Comparison of ENCODE assay signal across 8 cellular contexts in the genomic region with DNA sequence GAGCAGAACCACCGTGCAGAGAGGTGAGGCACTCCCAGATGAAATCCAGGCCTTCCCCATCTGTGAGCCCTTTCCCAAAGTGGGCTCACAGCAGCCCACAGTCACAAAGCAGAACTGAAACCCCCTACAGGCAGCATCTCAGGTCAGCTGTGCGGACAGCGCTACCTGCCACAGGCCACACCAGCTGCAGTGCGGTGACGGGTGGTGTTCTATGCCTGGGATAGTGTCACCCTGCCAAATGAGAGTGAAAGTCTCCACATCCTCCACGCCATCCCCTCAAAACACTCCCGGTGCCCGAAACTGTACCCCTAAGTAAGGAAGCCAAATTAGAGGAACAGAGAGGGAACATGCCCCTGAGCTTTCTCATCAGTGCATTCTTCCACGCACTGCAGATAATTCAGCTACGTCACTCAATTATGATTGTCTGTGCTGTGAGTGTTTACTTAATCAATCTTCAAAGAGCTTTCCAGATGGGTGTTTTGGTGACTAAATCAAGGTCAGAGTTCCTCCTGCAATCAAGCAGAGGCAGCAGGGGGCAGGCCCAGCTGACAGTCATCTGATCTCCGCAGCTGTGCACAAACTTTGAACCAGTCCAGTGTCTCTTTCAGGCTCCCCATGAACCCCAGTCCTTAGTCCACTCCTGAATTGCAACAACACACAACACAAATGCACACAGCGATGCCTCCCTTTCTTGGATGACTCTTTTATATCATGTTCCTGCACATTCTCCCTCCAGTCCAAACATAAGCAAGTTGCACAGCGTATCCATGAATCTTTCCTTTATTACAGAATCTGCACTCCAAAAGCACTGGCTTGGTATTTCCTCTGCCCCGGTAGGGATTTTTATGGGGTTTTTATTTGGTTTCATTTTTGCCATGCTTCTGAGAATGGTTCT.
DNase-seq lines count a peak whose midpoint lies in the region; ATAC-seq, FAIRE-seq and TF ChIP-seq lines count a peak whose summit lies in the region.

No MANE protein-coding gene starts in this region.

- POLR2A ChIA-PET in A549 (lab: Yijun Ruan, JAX): interaction anchor here (0.7 to 3.8 kb wide), 7 partner anchors 9 to 367 kb away, joined by 3 to 33 read pairs (median 5); a partner anchor contains a TSS

- no peak for TF ChIP-seq CTCF in A549 (IDR thresholded peaks at IDR 0.05)

- H3K27ac ChIP-seq in A549: peak overlapping the region; percentile 94 to 95

- intact Hi-C loops in posterior vena cava (cut with DNase I): loop anchor here (5.0 to 10.0 kb wide), 2 partner anchors 99 to 474 kb away; no protein-coding TSS in a partner anchor

- TF ChIP-seq RAD21 in A549 (conservative IDR thresholded peaks at IDR 0.05 in 1 of 2, IDR thresholded peaks at IDR 0.05 in 1 of 2): peak; percentile 15 to 67; a peak in 4 of 5 replicates

- ATAC-seq in A549 (peak; percentile 7 to 40), HG02938 (IDR thresholded peaks at IDR 0.05; ENCODE audit: unreplicated experiment) (peak; percentile 66)

- CTCF ChIA-PET in A549 (lab: Yijun Ruan, JAX): interaction anchor here (0.7 to 12.5 kb wide), 15 partner anchors 10 to 398 kb away, joined by 3 to 94 read pairs (median 4); no protein-coding TSS in a partner anchor

- TF ChIP-seq EP300 in A549 (IDR thresholded peaks at IDR 0.05): peak; percentile 94 to 96

- H3K9me3 ChIP-seq in A549: no peaks in the 10 kb centered on the region

- no peak overlapping the region for H3K4me3 ChIP-seq in A549

- FAIRE-seq in A549 (lab: Jason Lieb, UNC) (no peak), GM18507 (lab: Jason Lieb, UNC) (peak; percentile 83)

- DNase-seq in A549 (ENCODE audit: low read depth in 1 of 2, low spot score in 1 of 2) (peak in 1 of 2 experiments; percentile 91), GM18507 (ENCODE audit: extremely low spot score, insufficient read length, low read depth) (no peak), NCI-H774 (lab: John Stamatoyannopoulos, UW) (peak; percentile 51), activated T-helper 1 cell treated with Interleukin-2 at 50 U/mL for 16 hours (ENCODE audit: low read depth) (peak; percentile 24), foreskin melanocyte (peak; percentile 90), posterior vena cava (ENCODE audit: low spot score) (peak; percentile 86), SHP77 treated with DMSO at 0.1 percent for 48 hours (lab: John Stamatoyannopoulos, UW) (no peak)

- 35% methylated on average over 14 of the region's 14 CpGs for WGBS in A549 (ENCODE audit: missing lambda C conversion rate)

- peak overlapping the region; percentile 52 for H3K4me2 ChIP-seq in A549

- peaks cover 85% of the 10 kb centered on the region for H3K4me1 ChIP-seq in A549

- TF ChIP-seq POLR2A in A549 (IDR thresholded peaks at IDR 0.05; ENCODE audit: low read length): no peak

TF ChIP-seq in A549, 52 proteins besides CTCF, POLR2A, EP300 and RAD21 (continues in another document):
- TF ChIP-seq, protein P1, sequence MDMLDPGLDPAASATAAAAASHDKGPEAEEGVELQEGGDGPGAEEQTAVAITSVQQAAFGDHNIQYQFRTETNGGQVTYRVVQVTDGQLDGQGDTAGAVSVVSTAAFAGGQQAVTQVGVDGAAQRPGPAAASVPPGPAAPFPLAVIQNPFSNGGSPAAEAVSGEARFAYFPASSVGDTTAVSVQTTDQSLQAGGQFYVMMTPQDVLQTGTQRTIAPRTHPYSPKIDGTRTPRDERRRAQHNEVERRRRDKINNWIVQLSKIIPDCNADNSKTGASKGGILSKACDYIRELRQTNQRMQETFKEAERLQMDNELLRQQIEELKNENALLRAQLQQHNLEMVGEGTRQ (IDR thresholded peaks at IDR 0.05): peak; percentile 72
- TF ChIP-seq, protein P2, sequence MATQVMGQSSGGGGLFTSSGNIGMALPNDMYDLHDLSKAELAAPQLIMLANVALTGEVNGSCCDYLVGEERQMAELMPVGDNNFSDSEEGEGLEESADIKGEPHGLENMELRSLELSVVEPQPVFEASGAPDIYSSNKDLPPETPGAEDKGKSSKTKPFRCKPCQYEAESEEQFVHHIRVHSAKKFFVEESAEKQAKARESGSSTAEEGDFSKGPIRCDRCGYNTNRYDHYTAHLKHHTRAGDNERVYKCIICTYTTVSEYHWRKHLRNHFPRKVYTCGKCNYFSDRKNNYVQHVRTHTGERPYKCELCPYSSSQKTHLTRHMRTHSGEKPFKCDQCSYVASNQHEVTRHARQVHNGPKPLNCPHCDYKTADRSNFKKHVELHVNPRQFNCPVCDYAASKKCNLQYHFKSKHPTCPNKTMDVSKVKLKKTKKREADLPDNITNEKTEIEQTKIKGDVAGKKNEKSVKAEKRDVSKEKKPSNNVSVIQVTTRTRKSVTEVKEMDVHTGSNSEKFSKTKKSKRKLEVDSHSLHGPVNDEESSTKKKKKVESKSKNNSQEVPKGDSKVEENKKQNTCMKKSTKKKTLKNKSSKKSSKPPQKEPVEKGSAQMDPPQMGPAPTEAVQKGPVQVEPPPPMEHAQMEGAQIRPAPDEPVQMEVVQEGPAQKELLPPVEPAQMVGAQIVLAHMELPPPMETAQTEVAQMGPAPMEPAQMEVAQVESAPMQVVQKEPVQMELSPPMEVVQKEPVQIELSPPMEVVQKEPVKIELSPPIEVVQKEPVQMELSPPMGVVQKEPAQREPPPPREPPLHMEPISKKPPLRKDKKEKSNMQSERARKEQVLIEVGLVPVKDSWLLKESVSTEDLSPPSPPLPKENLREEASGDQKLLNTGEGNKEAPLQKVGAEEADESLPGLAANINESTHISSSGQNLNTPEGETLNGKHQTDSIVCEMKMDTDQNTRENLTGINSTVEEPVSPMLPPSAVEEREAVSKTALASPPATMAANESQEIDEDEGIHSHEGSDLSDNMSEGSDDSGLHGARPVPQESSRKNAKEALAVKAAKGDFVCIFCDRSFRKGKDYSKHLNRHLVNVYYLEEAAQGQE (IDR thresholded peaks at IDR 0.05): no peak
- TF ChIP-seq ZC3H11A (IDR thresholded peaks at IDR 0.05) (no peak), CHD4 (IDR thresholded peaks at IDR 0.05; ENCODE audit: borderline replicate concordance) (no peak), RCOR1 (IDR thresholded peaks at IDR 0.05; ENCODE audit: low read depth, low read length) (no peak), FOXS1 (CRISPR knock-in tag; IDR thresholded peaks at IDR 0.05) (no peak), KDM5A (IDR thresholded peaks at IDR 0.05) (no peak), JUNB (IDR thresholded peaks at IDR 0.05) (peak; percentile 93), SREBF2 (IDR thresholded peaks at IDR 0.05) (no peak), SMC3 (IDR thresholded peaks at IDR 0.05) (peak; percentile 59), NPAS2 (CRISPR knock-in tag; IDR thresholded peaks at IDR 0.05; ENCODE audit: borderline replicate concordance) (no peak), CBX8 (IDR thresholded peaks at IDR 0.05) (no peak), FOSL2 (IDR thresholded peaks at IDR 0.05) (peak; percentile 64), FOSL2 (CRISPR knock-in tag; IDR thresholded peaks at IDR 0.05) (peak; percentile 87), TP53 (CRISPR knock-in tag; IDR thresholded peaks at IDR 0.05) (no peak), HOXB5 (CRISPR knock-in tag; IDR thresholded peaks at IDR 0.05) (no peak), CHD2 (IDR thresholded peaks at IDR 0.05; ENCODE audit: low read length, partially characterized antibody) (no peak), ZSCAN20 (CRISPR knock-in tag; IDR thresholded peaks at IDR 0.05) (no peak), GATA3 (IDR thresholded peaks at IDR 0.05; ENCODE audit: borderline replicate concordance) (peak; percentile 95), HDAC2 (IDR thresholded peaks at IDR 0.05) (no peak), JUN (IDR thresholded peaks at IDR 0.05) (peak; percentile 91 to 95), EHMT2 (IDR thresholded peaks at IDR 0.05; ENCODE audit: low read depth) (no peak), POLR2AphosphoS2 (conservative IDR thresholded peaks at IDR 0.05; ENCODE audit: low read length) (no peak), EHF (CRISPR knock-in tag; IDR thresholded peaks at IDR 0.05) (no peak; the same call in 1 of the 2 replicates), NFE2L2 (conservative IDR thresholded peaks at IDR 0.05; ENCODE audit: low read length) (no peak), CBX2 (IDR thresholded peaks at IDR 0.05; ENCODE audit: borderline replicate concordance, low read depth) (no peak), MAZ (IDR thresholded peaks at IDR 0.05; ENCODE audit: borderline replicate concordance, low read depth, low read length) (no peak), RARB (CRISPR knock-in tag; IDR thresholded peaks at IDR 0.05) (no peak), TFCP2L1 (CRISPR knock-in tag; IDR thresholded peaks at IDR 0.05) (no peak), BHLHE40 (IDR thresholded peaks at IDR 0.05; ENCODE audit: low read depth, low read length) (no peak)
- TF ChIP-seq, protein P3, sequence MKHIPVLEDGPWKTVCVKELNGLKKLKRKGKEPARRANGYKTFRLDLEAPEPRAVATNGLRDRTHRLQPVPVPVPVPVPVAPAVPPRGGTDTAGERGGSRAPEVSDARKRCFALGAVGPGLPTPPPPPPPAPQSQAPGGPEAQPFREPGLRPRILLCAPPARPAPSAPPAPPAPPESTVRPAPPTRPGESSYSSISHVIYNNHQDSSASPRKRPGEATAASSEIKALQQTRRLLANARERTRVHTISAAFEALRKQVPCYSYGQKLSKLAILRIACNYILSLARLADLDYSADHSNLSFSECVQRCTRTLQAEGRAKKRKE (CRISPR knock-in tag; IDR thresholded peaks at IDR 0.05; ENCODE audit: low read depth): 0 out of 2 replicates have a peak, but pooled peaks have one; percentile 35
- TF ChIP-seq, protein P4, sequence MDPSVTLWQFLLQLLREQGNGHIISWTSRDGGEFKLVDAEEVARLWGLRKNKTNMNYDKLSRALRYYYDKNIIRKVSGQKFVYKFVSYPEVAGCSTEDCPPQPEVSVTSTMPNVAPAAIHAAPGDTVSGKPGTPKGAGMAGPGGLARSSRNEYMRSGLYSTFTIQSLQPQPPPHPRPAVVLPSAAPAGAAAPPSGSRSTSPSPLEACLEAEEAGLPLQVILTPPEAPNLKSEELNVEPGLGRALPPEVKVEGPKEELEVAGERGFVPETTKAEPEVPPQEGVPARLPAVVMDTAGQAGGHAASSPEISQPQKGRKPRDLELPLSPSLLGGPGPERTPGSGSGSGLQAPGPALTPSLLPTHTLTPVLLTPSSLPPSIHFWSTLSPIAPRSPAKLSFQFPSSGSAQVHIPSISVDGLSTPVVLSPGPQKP (IDR thresholded peaks at IDR 0.05; ENCODE audit: low read depth, low read length): no peak
- TF ChIP-seq, protein P5, sequence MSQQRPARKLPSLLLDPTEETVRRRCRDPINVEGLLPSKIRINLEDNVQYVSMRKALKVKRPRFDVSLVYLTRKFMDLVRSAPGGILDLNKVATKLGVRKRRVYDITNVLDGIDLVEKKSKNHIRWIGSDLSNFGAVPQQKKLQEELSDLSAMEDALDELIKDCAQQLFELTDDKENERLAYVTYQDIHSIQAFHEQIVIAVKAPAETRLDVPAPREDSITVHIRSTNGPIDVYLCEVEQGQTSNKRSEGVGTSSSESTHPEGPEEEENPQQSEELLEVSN (IDR thresholded peaks at IDR 0.05; ENCODE audit: borderline replicate concordance, low read depth): no peak

Comparison
In these comparisons a context has a peak if more than half of its experiments do, and no peak if none do; other contexts are left out.
1. DNase-seq: peak in NCI-H774 (single experiment), activated T-helper 1 cell treated with Interleukin-2 at 50 U/mL for 16 hours (single experiment), foreskin melanocyte (single experiment) and posterior vena cava (single experiment); none in GM18507 (single experiment) and SHP77 treated with DMSO at 0.1 percent for 48 hours (single experiment).